Comparison of ENCODE assay signal across 11 cellular contexts in the genomic region with DNA sequence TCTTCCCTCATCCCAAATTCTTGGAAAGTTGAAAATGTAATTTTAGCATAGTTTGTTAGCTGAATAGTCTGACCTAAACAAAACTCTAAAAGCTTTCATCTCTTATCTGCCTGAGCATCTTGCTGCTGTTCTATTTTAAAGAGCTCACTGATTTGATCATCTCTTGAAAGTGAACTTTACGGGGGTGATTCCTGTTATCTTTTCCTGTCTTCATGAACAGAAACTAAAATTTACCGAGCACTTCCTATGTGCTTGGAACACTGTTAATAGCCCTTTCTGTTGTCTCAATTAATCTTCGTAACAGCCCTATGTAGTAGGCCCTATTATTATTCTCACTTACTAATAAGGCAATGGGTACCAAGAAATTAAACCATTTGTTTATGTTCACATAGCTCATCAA. TPM values are rescaled to one million over a fixed set of nuclear protein-coding genes. Genes with fewer than 3 reads are reported as not detected.
DNase-seq lines count a peak whose midpoint lies in the region; ATAC-seq and TF ChIP-seq lines count a peak whose summit lies in the region.
"Had no signal": no experiment of that assay in that cellular context is flagged by ENCODE, and none has a peak within 500 bp of the region (broad histone marks: within the 10 kb centered on the region; RNA-seq: fewer than 3 reads in every experiment).

No MANE protein-coding gene starts in this region.

- no peak for DNase-seq in activated T-cell treated with anti-CD3 and anti-CD28 coated beads, Interleukin-2, amount 50 U/mL, for 72 hours
- DNase-seq in activated T-cell treated with anti-CD3 and anti-CD28 coated beads for 4 hours (no peak), immature natural killer cell (no peak), foreskin melanocyte (no peak)
- DNase-seq: activated effector memory CD4-positive, alpha-beta T cell treated with anti-CD3 and anti-CD28 coated beads, Interleukin-2, amount 50 U/mL, for 16 hours; mucosa of descending colon; NCI-H2029 had no signal

- peaks cover 21% of the 10 kb centered on the region for H3K4me1 ChIP-seq in stomach smooth muscle (ENCODE audit: control insufficient read depth, insufficient read depth, low read length)

- H3K27ac ChIP-seq in stomach smooth muscle (ENCODE audit: low read length), result no peak overlapping the region

- H3K36me3 Mint-ChIP-seq in activated T-cell treated with anti-CD3 and anti-CD28 coated beads, Interleukin-2, amount 50 U/mL, for 72 hours (ENCODE audit: insufficient read depth in 2 of 2), result no peaks in the 10 kb centered on the region
- no peaks in the 10 kb centered on the region for H3K36me3 Mint-ChIP-seq in immature natural killer cell

- H3K36me3 ChIP-seq in stomach smooth muscle (ENCODE audit: control insufficient read depth in 2 of 2, insufficient read depth in 2 of 2, low read length in 2 of 2), result no peaks in the 10 kb centered on the region

- peaks cover 15% of the 10 kb centered on the region for H3K27me3 Mint-ChIP-seq in activated T-cell treated with anti-CD3 and anti-CD28 coated beads, Interleukin-2, amount 50 U/mL, for 72 hours (ENCODE audit: low read depth)
- no peaks in the 10 kb centered on the region for H3K27me3 Mint-ChIP-seq in immature natural killer cell (ENCODE audit: low read depth in 3 of 3)

- no peak overlapping the region for H3K9ac ChIP-seq in stomach smooth muscle (ENCODE audit: low read length in 2 of 2)

- peaks cover 10% of the 10 kb centered on the region for H3K4me1 Mint-ChIP-seq in activated T-cell treated with anti-CD3 and anti-CD28 coated beads, Interleukin-2, amount 50 U/mL, for 72 hours (ENCODE audit: low read depth)
- H3K4me1 Mint-ChIP-seq in immature natural killer cell, result peaks cover 22 to 23% of the 10 kb centered on the region in 2 donors

- no peaks in the 10 kb centered on the region for H3K9me3 ChIP-seq in stomach smooth muscle (ENCODE audit: control insufficient read depth in 2 of 2, low read length in 2 of 2)
- H3K9me3 ChIP-seq: mucosa of descending colon had no signal

- H3K9me3 Mint-ChIP-seq in activated T-cell treated with anti-CD3 and anti-CD28 coated beads, Interleukin-2, amount 50 U/mL, for 72 hours, result no peaks in the 10 kb centered on the region
- H3K9me3 Mint-ChIP-seq in immature natural killer cell, result no peaks in the 10 kb centered on the region

- H3K4me3 ChIP-seq in WI38 (ENCODE audit: low read depth, low read length), result peak overlapping the region; percentile 31
- peak overlapping the region; percentile 1 to 24 for H3K4me3 ChIP-seq in stomach smooth muscle (ENCODE audit: low read length in 2 of 2)
- H3K4me3 ChIP-seq: mucosa of descending colon had no signal

- no peak overlapping the region for H3K27ac Mint-ChIP-seq in activated T-cell treated with anti-CD3 and anti-CD28 coated beads, Interleukin-2, amount 50 U/mL, for 72 hours
- H3K27ac Mint-ChIP-seq in immature natural killer cell, result peak overlapping the region in 3 of 6 donors; percentile 11 to 76 (median 37)

- no peak for TF ChIP-seq CTCF in WI38 (IDR thresholded peaks at IDR 0.05; ENCODE audit: low read depth, low read length)

- no peaks in the 10 kb centered on the region for H3K27me3 ChIP-seq in stomach smooth muscle (ENCODE audit: control insufficient read depth in 1 of 2, insufficient read depth in 2 of 2, low read length in 2 of 2)

- H3K4me3 Mint-ChIP-seq in activated T-cell treated with anti-CD3 and anti-CD28 coated beads, Interleukin-2, amount 50 U/mL, for 72 hours, result peak overlapping the region; percentile 4 to 54
- peak overlapping the region; percentile 48 to 69 (median 64) for H3K4me3 Mint-ChIP-seq in immature natural killer cell

- no peak for ATAC-seq in activated T-cell treated with anti-CD3 and anti-CD28 coated beads, Interleukin-2, amount 50 U/mL, for 72 hours (replicated peaks in 1 of 2)
- ATAC-seq in HG03521 (IDR thresholded peaks at IDR 0.05; ENCODE audit: unreplicated experiment) (no peak), GM19023 (IDR thresholded peaks at IDR 0.05; ENCODE audit: unreplicated experiment) (no peak)
- ATAC-seq: mucosa of descending colon had no signal

RNA-seq across cellular contexts. Expression of gene AMOTL1, which starts 12.3 kb away (rescaled TPM):
- total RNA-seq in activated T-cell treated with anti-CD3 and anti-CD28 coated beads, Interleukin-2, amount 50 U/mL, for 72 hours, result 1 to 10 TPM in 1 of 2 donors, under 1 TPM in 1; 0.67 to 2.8 TPM
- 1 to 10 TPM in 1 of 3 donors, under 1 TPM in 1, not detected in 1; 0.14 to 1.7 TPM for polyA plus RNA-seq in immature natural killer cell
